In the genomic region with DNA sequence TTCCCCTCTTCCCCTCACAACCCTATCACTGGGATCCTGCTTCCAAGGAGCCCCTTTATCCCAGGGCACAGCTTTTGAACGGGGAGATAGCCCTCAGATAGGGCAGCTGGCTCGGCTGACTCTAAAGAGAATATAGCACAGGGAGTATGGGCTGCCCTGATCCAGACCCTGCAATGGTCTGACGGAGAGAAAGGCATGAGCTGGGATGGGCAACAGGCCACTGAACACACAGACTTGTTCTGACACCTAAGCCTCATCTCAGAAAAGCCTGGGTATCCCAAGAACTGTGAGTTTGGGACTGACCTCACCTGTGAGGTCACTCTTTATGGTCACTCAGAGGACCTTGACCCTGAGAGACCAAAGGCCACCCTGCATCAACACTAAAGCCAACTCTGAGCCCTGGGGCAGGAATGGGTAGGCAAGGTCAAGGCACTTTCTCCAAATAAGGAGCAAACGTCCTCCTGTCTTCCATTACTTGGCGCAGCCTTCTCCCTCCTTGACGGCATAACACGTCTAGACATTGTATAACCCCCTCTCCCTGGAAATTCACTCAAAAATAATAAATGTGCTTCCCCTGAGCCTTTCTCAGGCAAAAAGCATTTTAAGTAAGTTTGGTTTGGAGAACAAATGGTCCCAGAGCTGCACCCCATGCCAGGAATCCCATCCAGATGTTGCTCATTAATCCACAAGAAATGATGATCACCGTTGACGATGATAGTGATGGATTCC, we compare ENCODE assay signal across 27 cellular contexts. TPM values are rescaled to one million over a fixed set of nuclear protein-coding genes. Genes with fewer than 3 reads are reported as not detected.
"Had no signal": no experiment of that assay in that cellular context is flagged by ENCODE, and none has a peak within 500 bp of the region (broad histone marks: within the 10 kb centered on the region; RNA-seq: fewer than 3 reads in every experiment).

No MANE protein-coding gene starts in this region.

- H3K4me1 ChIP-seq: SJCRH30 had no signal

- H3K4me3 ChIP-seq: K562, SJCRH30 had no signal

- DNase-seq: activated CD4-positive, alpha-beta T cell treated with anti-CD3 and anti-CD28 coated beads for 1 hour; activated CD4-positive, alpha-beta T cell treated with anti-CD3 and anti-CD28 coated beads, Interleukin-2, amount 10 ng/mL, durations not matched to agents 24 days and 14 days; activated CD4-positive, alpha-beta T cell treated with anti-CD3 and anti-CD28 coated beads, Interleukin-2, amount 50 U/mL, for 48 hours; activated CD8-positive, alpha-beta memory T cell treated with anti-CD3 and anti-CD28 coated beads, Interleukin-2, amount 10 ng/mL, durations not matched to agents 7 days and 5 days; activated gamma-delta T cell; activated naive CD4-positive, alpha-beta T cell treated with anti-CD3 and anti-CD28 coated beads for 36 hours; activated T-cell treated with anti-CD3 and anti-CD28 coated beads, Interleukin-2, amount 50 U/mL, for 24 hours; amygdala; brain microvascular endothelial cell; Karpas-422; NCI-H1105 treated with DMSO at 0.1 percent for 48 hours; NCI-H1436 treated with DMSO at 0.1 percent for 48 hours; NCI-H187; NCI-H2081; NCI-H510A treated with DMSO at 0.1 percent for 48 hours; NK-92 treated with Interleukin-12 subunit alpha and Interleukin-12 subunit beta, amount 100 ng/mL, for 24 hours; OCI-M1; RPMI8226; SJCRH30 had no signal

- H3K4me1 Mint-ChIP-seq: activated CD4-positive, alpha-beta T cell treated with anti-CD3 and anti-CD28 coated beads, Interleukin-2, amount 10 ng/mL, durations not matched to agents 24 days and 14 days; activated CD8-positive, alpha-beta memory T cell treated with anti-CD3 and anti-CD28 coated beads, Interleukin-2, amount 10 ng/mL, durations not matched to agents 7 days and 5 days had no signal

- H3K36me3 Mint-ChIP-seq: activated CD8-positive, alpha-beta memory T cell treated with anti-CD3 and anti-CD28 coated beads, Interleukin-2, amount 10 ng/mL, durations not matched to agents 7 days and 5 days; activated naive CD8-positive, alpha-beta T cell; WTC11 had no signal

- H3K36me3 ChIP-seq: brain microvascular endothelial cell, SJCRH30 had no signal

- H3K27ac Mint-ChIP-seq: activated CD4-positive, alpha-beta T cell treated with anti-CD3 and anti-CD28 coated beads, Interleukin-2, amount 10 ng/mL, durations not matched to agents 24 days and 14 days; activated CD8-positive, alpha-beta memory T cell treated with anti-CD3 and anti-CD28 coated beads, Interleukin-2, amount 10 ng/mL, durations not matched to agents 7 days and 5 days; activated naive CD4-positive, alpha-beta T cell treated with anti-CD3 and anti-CD28 coated beads for 36 hours; activated naive CD8-positive, alpha-beta T cell; activated T-cell treated with anti-CD3 and anti-CD28 coated beads, Interleukin-2, amount 50 U/mL, for 24 hours; activated T-helper 1 cell treated with anti-CD3 and anti-CD28 coated beads, Interleukin-12 subunit alpha, Interleukin-12 subunit beta, Interleukin-2, Interleukin-4 antibody, amounts not matched to agents 30 ng/mL and 10 ng/mL and 1 ng/mL, durations not matched to agents 14 hours and 24 hours and 36 hours; T-helper 1 cell treated with Interleukin-12 subunit alpha and Interleukin-12 subunit beta and Interleukin-4 antibody, amounts not matched to agents 30 μg/mL and 1 μg/mL, for 36 hours; WTC11 had no signal

- H3K9me3 Mint-ChIP-seq: activated CD4-positive, alpha-beta T cell treated with anti-CD3 and anti-CD28 coated beads, Interleukin-2, amount 10 ng/mL, durations not matched to agents 24 days and 14 days; activated naive CD4-positive, alpha-beta T cell treated with anti-CD3 and anti-CD28 coated beads for 36 hours; activated T-cell treated with anti-CD3 and anti-CD28 coated beads, Interleukin-2, amount 50 U/mL, for 24 hours; activated T-helper 1 cell treated with anti-CD3 and anti-CD28 coated beads, Interleukin-12 subunit alpha, Interleukin-12 subunit beta, Interleukin-2, Interleukin-4 antibody, amounts not matched to agents 30 ng/mL and 10 ng/mL and 1 ng/mL, durations not matched to agents 14 hours and 24 hours and 36 hours; T-helper 1 cell treated with Interleukin-12 subunit alpha and Interleukin-12 subunit beta and Interleukin-4 antibody, amounts not matched to agents 30 μg/mL and 1 μg/mL, for 36 hours; WTC11 had no signal

- ATAC-seq: activated CD8-positive, alpha-beta memory T cell treated with anti-CD3 and anti-CD28 coated beads, Interleukin-2, amount 10 ng/mL, durations not matched to agents 7 days and 5 days; K562; Panc1; Right ventricle myocardium inferior; WTC11 had no signal

- H3K27me3 Mint-ChIP-seq: activated CD4-positive, alpha-beta T cell treated with anti-CD3 and anti-CD28 coated beads, Interleukin-2, amount 10 ng/mL, durations not matched to agents 24 days and 14 days; activated CD8-positive, alpha-beta memory T cell treated with anti-CD3 and anti-CD28 coated beads, Interleukin-2, amount 10 ng/mL, durations not matched to agents 7 days and 5 days; activated naive CD8-positive, alpha-beta T cell; activated T-cell treated with anti-CD3 and anti-CD28 coated beads, Interleukin-2, amount 50 U/mL, for 24 hours had no signal

- H3K4me3 Mint-ChIP-seq: activated CD4-positive, alpha-beta T cell treated with anti-CD3 and anti-CD28 coated beads, Interleukin-2, amount 10 ng/mL, durations not matched to agents 24 days and 14 days; activated CD8-positive, alpha-beta memory T cell treated with anti-CD3 and anti-CD28 coated beads, Interleukin-2, amount 10 ng/mL, durations not matched to agents 7 days and 5 days; activated naive CD4-positive, alpha-beta T cell treated with anti-CD3 and anti-CD28 coated beads for 36 hours; activated naive CD8-positive, alpha-beta T cell; activated T-cell treated with anti-CD3 and anti-CD28 coated beads, Interleukin-2, amount 50 U/mL, for 24 hours; activated T-helper 1 cell treated with anti-CD3 and anti-CD28 coated beads, Interleukin-12 subunit alpha, Interleukin-12 subunit beta, Interleukin-2, Interleukin-4 antibody, amounts not matched to agents 30 ng/mL and 10 ng/mL and 1 ng/mL, durations not matched to agents 14 hours and 24 hours and 36 hours; T-helper 1 cell treated with Interleukin-12 subunit alpha and Interleukin-12 subunit beta and Interleukin-4 antibody, amounts not matched to agents 30 μg/mL and 1 μg/mL, for 36 hours; WTC11 had no signal

- H3K27ac ChIP-seq: brain microvascular endothelial cell, SJCRH30 had no signal

- H3K27me3 ChIP-seq: SJCRH30 had no signal

- H3K9me3 ChIP-seq: SJCRH30 had no signal

RNA-seq across cellular contexts. Expression of gene LRRC18, which starts 8.2 kb away (rescaled TPM):
- total RNA-seq: activated CD4-positive, alpha-beta T cell treated with anti-CD3 and anti-CD28 coated beads, Interleukin-2, amount 10 ng/mL, durations not matched to agents 24 days and 14 days; activated CD8-positive, alpha-beta memory T cell treated with anti-CD3 and anti-CD28 coated beads, Interleukin-2, amount 10 ng/mL, durations not matched to agents 7 days and 5 days; activated naive CD4-positive, alpha-beta T cell treated with anti-CD3 and anti-CD28 coated beads for 36 hours; activated T-helper 1 cell treated with anti-CD3 and anti-CD28 coated beads, Interleukin-12 subunit alpha, Interleukin-12 subunit beta, Interleukin-2, Interleukin-4 antibody, amounts not matched to agents 30 ng/mL and 10 ng/mL and 1 ng/mL, durations not matched to agents 14 hours and 24 hours and 36 hours; astrocyte; K562; Right ventricle myocardium inferior; SJCRH30; WTC11 had no signal
- polyA plus RNA-seq: K562 had no signal
